In the genomic region with DNA sequence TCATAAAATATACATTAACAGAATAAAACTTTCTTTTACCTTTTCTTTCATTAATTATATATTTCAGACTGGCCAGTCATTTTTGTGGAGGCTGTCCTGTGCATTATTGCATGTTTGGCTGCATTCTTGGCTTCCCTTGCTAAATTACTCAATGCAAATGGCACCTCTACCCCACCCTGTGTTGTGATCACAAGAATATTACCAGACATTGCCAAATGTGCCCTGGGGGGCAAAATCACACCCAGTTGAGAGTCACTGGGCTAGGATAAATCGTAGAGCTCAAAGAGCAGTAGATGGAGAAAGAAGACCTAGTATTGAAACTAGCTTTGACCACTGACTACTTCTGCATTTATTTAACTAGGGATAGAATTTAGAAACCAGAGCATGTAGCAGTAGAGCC, we compare ENCODE assay signal across 16 cellular contexts.
A peak's percentile ranks its signal among the peaks of the same experiment; 100 is the strongest.
DNase-seq lines count a peak whose midpoint lies in the region; TF ChIP-seq lines count a peak whose summit lies in the region.
"Had no signal": no experiment of that assay in that cellular context is flagged by ENCODE, and none has a peak within 500 bp of the region (broad histone marks: within the 10 kb centered on the region; RNA-seq: fewer than 3 reads in every experiment).

No MANE protein-coding gene starts in this region.

- H2AFZ ChIP-seq in neural progenitor cell (replicated peaks), result no peak overlapping the region

- intact Hi-C loops in spleen (cut with DNase I; ENCODE audit: low total_unique reads), result no loop called here

- H3K4me3 ChIP-seq in neural progenitor cell (no peak overlapping the region), spleen (no peak overlapping the region)
- H3K4me3 ChIP-seq: GM12878, SK-N-MC had no signal

- POLR2A ChIA-PET in RWPE1 (lab: Yijun Ruan, JAX; ENCODE audit: low non-redundant PET), result no interaction called here

- 72 to 83% (median 82%) methylated on average over 1 of the region's 1 CpG for WGBS in spleen, 5 donors

- H3K4me3 Mint-ChIP-seq in neural progenitor cell, result peak overlapping the region; percentile 21

- H3K4me1 Mint-ChIP-seq in neural progenitor cell, result peaks cover 5% of the 10 kb centered on the region

- H3K9me3 ChIP-seq in neural progenitor cell (ENCODE audit: low read depth), result no peaks in the 10 kb centered on the region
- no peaks in the 10 kb centered on the region for H3K9me3 ChIP-seq in spleen

- CTCF ChIA-PET in RWPE1 (lab: Yijun Ruan, JAX), result no interaction called here

- H3K27ac ChIP-seq in RWPE1, result no peak overlapping the region
- H3K27ac ChIP-seq in epithelial cell of prostate, result peak overlapping the region; percentile 99
- H3K27ac ChIP-seq in neural progenitor cell, result no peak overlapping the region
- H3K27ac ChIP-seq in spleen, result no peak overlapping the region
- H3K27ac ChIP-seq: SK-N-MC had no signal

- H3K36me3 ChIP-seq in neural progenitor cell, result no peaks in the 10 kb centered on the region
- H3K36me3 ChIP-seq in spleen, result no peaks in the 10 kb centered on the region

- TF ChIP-seq CTCF in RWPE1 (conservative IDR thresholded peaks at IDR 0.05; ENCODE audit: low read depth) (no peak), neural progenitor cell (IDR thresholded peaks at IDR 0.05) (no peak), spleen (IDR thresholded peaks at IDR 0.05 in 8 of 11, conservative IDR thresholded peaks at IDR 0.05 in 3 of 11) (no peak)

- no peak overlapping the region for H3K9ac ChIP-seq in neural progenitor cell

- H4K20me1 ChIP-seq in neural progenitor cell (ENCODE audit: low read depth), result no peaks in the 10 kb centered on the region

- H3K27me3 ChIP-seq in neural progenitor cell (no peaks in the 10 kb centered on the region), spleen (replicated peaks in 1 of 7) (no peaks in the 10 kb centered on the region)

- H3K36me3 Mint-ChIP-seq in neural progenitor cell, result no peaks in the 10 kb centered on the region

- no peaks in the 10 kb centered on the region for H3K9me3 Mint-ChIP-seq in neural progenitor cell

- no peak overlapping the region for H3K4me2 ChIP-seq in neural progenitor cell

- no peaks in the 10 kb centered on the region for H3F3A ChIP-seq in neural progenitor cell (ENCODE audit: low read depth)

- H3K79me2 ChIP-seq in neural progenitor cell (ENCODE audit: low read depth), result no peaks in the 10 kb centered on the region

- no peaks in the 10 kb centered on the region for H3K27me3 Mint-ChIP-seq in neural progenitor cell (ENCODE audit: insufficient read depth, low read depth)

- H3K27ac Mint-ChIP-seq in neural progenitor cell, result no peak overlapping the region

- DNase-seq in NCI-H226, result peak; percentile 51
- DNase-seq in RWPE1 (ENCODE audit: low spot score), result peak; percentile 2
- no peak for DNase-seq in epithelial cell of prostate (ENCODE audit: low read depth, low spot score)
- DNase-seq in neural progenitor cell (ENCODE audit: low spot score), result no peak
- DNase-seq in spleen, result no peak
- no peak for DNase-seq in NCI-H1105 (lab: John Stamatoyannopoulos, UW)
- DNase-seq in activated CD4-positive, alpha-beta T cell treated with anti-CD3 and anti-CD28 coated beads, Interleukin-2, amount 50 U/mL, for 48 hours, result no peak
- no peak for DNase-seq in erythroblast (lab: John Stamatoyannopoulos, UW)
- DNase-seq: DND-41; GDM1; KBM-7; NCI-H187; NK-92 treated with Interleukin-12 subunit alpha and Interleukin-12 subunit beta, amount 100 ng/mL, for 24 hours; OCI-M1 had no signal

- no peak for TF ChIP-seq POLR2A in spleen (IDR thresholded peaks at IDR 0.05)
- no peak for TF ChIP-seq POLR2A in erythroblast (IDR thresholded peaks at IDR 0.05; ENCODE audit: low read length)

- no peaks in the 10 kb centered on the region for H3K4me1 ChIP-seq in neural progenitor cell
- H3K4me1 ChIP-seq in spleen, result no peaks in the 10 kb centered on the region

Comparison
In these comparisons a context has a peak if more than half of its experiments do, and no peak if none do; other contexts are left out.
1. DNase-seq: peak in NCI-H226 (single experiment) and RWPE1 (single experiment); none in epithelial cell of prostate (single experiment), neural progenitor cell (single experiment), spleen (single experiment), NCI-H1105 (single experiment), activated CD4-positive, alpha-beta T cell treated with anti-CD3 and anti-CD28 coated beads, Interleukin-2, amount 50 U/mL, for 48 hours (0 of 2) and erythroblast (0 of 2).